In genomic region chr2:20135631-20136050, GRCh38 we compare ENCODE assay signal across 8 cellular contexts.
DNase-seq lines count a peak whose midpoint lies in the region; ATAC-seq and TF ChIP-seq lines count a peak whose summit lies in the region.

No MANE protein-coding gene starts in this region.

- TF ChIP-seq CTCF in Calu3 (IDR thresholded peaks at IDR 0.05; ENCODE audit: unreplicated experiment) = peak; percentile 79

- no TSS peak for BruUV-seq in Calu3 (replicated peaks; lab: Mats Ljungman, UMichigan)

- peaks cover 26% of the 10 kb centered on the region for H3K4me1 Mint-ChIP-seq in Calu3 (ENCODE audit: low read depth, unreplicated experiment)

- peak; percentile 75 for DNase-seq in Calu3
- DNase-seq in GM19238 (ENCODE audit: insufficient read length, low spot score) = peak; percentile 49
- DNase-seq in NOMO-1 treated with dmso at 0.1 percent for 144 hours (lab: John Stamatoyannopoulos, UW; ENCODE audit: unreplicated experiment) = peak; percentile 27
- peak; percentile 14 for DNase-seq in amniotic stem cell (lab: John Stamatoyannopoulos, UW)
- DNase-seq in hypothalamus (lab: John Stamatoyannopoulos, UW) = peak in 26 of 51 donors; percentile 4 to 56 (median 18)
- DNase-seq in stimulated activated CD4-positive, alpha-beta T cell treated with anti-CD3 and anti-CD28 coated beads, Interleukin-12 subunit alpha, Interleukin-12 subunit beta, amount 100 ng/mL, for 48 hours (ENCODE audit: low read depth in 2 of 3, low spot score in 1 of 3) = peak; percentile 15 to 38 (median 17)
- no peak for DNase-seq in OCI-M2 (lab: John Stamatoyannopoulos, UW; ENCODE audit: unreplicated experiment)

- intact Hi-C loops in Calu3 (cut with micrococcal nuclease; ENCODE audit: unreplicated experiment) = loop anchor here (1.0 to 5.0 kb wide), 2 partner anchors 56 to 92 kb away; partner anchors contain the start of gene SDC1

- no peaks in the 10 kb centered on the region for H3K9me3 Mint-ChIP-seq in Calu3 (ENCODE audit: low read depth, unreplicated experiment)

- no peaks in the 10 kb centered on the region for H3K36me3 Mint-ChIP-seq in Calu3 (ENCODE audit: insufficient read depth, unreplicated experiment)

- H3K27me3 Mint-ChIP-seq in Calu3 (ENCODE audit: unreplicated experiment) = no peaks in the 10 kb centered on the region

- no peak overlapping the region for H3K4me3 Mint-ChIP-seq in Calu3 (ENCODE audit: low read depth, unreplicated experiment)

- no peak overlapping the region for H3K27ac Mint-ChIP-seq in Calu3 (ENCODE audit: unreplicated experiment)

- ATAC-seq in HG03280 (IDR thresholded peaks at IDR 0.05; ENCODE audit: unreplicated experiment) = peak; percentile 91

- CTCF ChIA-PET in Calu3 (lab: Charles Lee) = interaction anchor here (0.9 to 2.0 kb wide), 6 partner anchors 56 to 156 kb away, joined by 3 to 6 read pairs (median 3); partner anchors contain the start of gene SDC1
